Comparison of ENCODE assay signal across 25 cellular contexts in genomic region chr3:29353807-29354206, GRCh38.
A peak's percentile ranks its signal among the peaks of the same experiment; 100 is the strongest.
DNase-seq lines count a peak whose midpoint lies in the region; ATAC-seq, FAIRE-seq and TF ChIP-seq lines count a peak whose summit lies in the region.
"Had no signal": no experiment of that assay in that cellular context is flagged by ENCODE, and none has a peak within 500 bp of the region (broad histone marks: within the 10 kb centered on the region; RNA-seq: fewer than 3 reads in every experiment).

No MANE protein-coding gene starts in this region.

- no peaks in the 10 kb centered on the region for H3K4me1 ChIP-seq in pancreas
- peaks cover 20 to 25% of the 10 kb centered on the region in 2 donors for H3K4me1 ChIP-seq in gastrocnemius medialis
- H3K4me1 ChIP-seq in ascending aorta = peaks cover 0 to 16% of the 10 kb centered on the region in 2 donors
- H3K4me1 ChIP-seq: BLaER1 treated with 17β-estradiol and CSF1 and Interleukin-3, amounts not matched to agents 10 nM and 100 nM had no signal

- no peaks in the 10 kb centered on the region for H3K36me3 ChIP-seq in pancreas
- H3K36me3 ChIP-seq in gastrocnemius medialis = no peaks in the 10 kb centered on the region
- H3K36me3 ChIP-seq in ascending aorta = no peaks in the 10 kb centered on the region
- H3K36me3 ChIP-seq: BLaER1 treated with 17β-estradiol and CSF1 and Interleukin-3, amounts not matched to agents 10 nM and 100 nM; ovary; tibial artery had no signal

- H3K9me3 Mint-ChIP-seq in activated naive CD8-positive, alpha-beta T cell treated with anti-CD3 and anti-CD28 coated beads, Interleukin-2, amount 10 ng/mL, durations not matched to agents 7 days and 5 days = peaks cover 2% of the 10 kb centered on the region
- no peaks in the 10 kb centered on the region for H3K9me3 Mint-ChIP-seq in activated naive CD8-positive, alpha-beta T cell treated with anti-CD3 and anti-CD28 coated beads, Interleukin-2, amount 50 U/mL, for 24 hours
- H3K9me3 Mint-ChIP-seq: activated naive CD4-positive, alpha-beta T cell treated with anti-CD3 and anti-CD28 coated beads for 36 hours; activated T-cell treated with anti-CD3 and anti-CD28 coated beads, Interleukin-2, amount 50 U/mL, for 72 hours; T-helper 1 cell treated with Interleukin-12 subunit alpha and Interleukin-12 subunit beta and Interleukin-4 antibody, amounts not matched to agents 30 μg/mL and 1 μg/mL, for 36 hours had no signal

- intact Hi-C loops in pancreas (cut with DNase I) (no loop called here), gastrocnemius medialis (cut with DNase I; ENCODE audit: low total_unique reads) (no loop called here), ascending aorta (cut with DNase I) (no loop called here)

- in situ Hi-C loops in gastrocnemius medialis (cut with MboI; ENCODE audit: low sequenced_read_pairs in 4 of 4) = no loop called here

- DNase-seq in activated naive CD8-positive, alpha-beta T cell treated with anti-CD3 and anti-CD28 coated beads, Interleukin-2, amount 10 ng/mL, durations not matched to agents 7 days and 5 days = no peak
- DNase-seq in activated naive CD8-positive, alpha-beta T cell treated with anti-CD3 and anti-CD28 coated beads, Interleukin-2, amount 50 U/mL, for 24 hours = no peak
- DNase-seq in choroid plexus epithelial cell (ENCODE audit: low read depth) = peak; percentile 37
- DNase-seq in pancreas = no peak
- DNase-seq in gastrocnemius medialis = no peak
- no peak for DNase-seq in ascending aorta (ENCODE audit: low spot score in 2 of 2)
- DNase-seq in GM20000 (ENCODE audit: low spot score) = no peak
- DNase-seq: activated naive CD4-positive, alpha-beta T cell treated with anti-CD3 and anti-CD28 coated beads for 36 hours; activated T-cell treated with anti-CD3 and anti-CD28 coated beads, Interleukin-2, amount 50 U/mL, for 72 hours; cerebellar nuclear complex; effector CD4-positive, alpha-beta T cell; islet precursor cell; NCI-H1417; NCI-H2107; NCI-H510A; ovary; right cardiac atrium; stimulated activated CD4-positive, alpha-beta T cell treated with anti-CD3 and anti-CD28 coated beads, Interleukin-4, amount 100 ng/mL, for 4 hours; stimulated activated naive CD8-positive, alpha-beta T cell treated with anti-CD3 and anti-CD28 coated beads, Interleukin-15, Interleukin-2, amounts not matched to agents 100 U/mL and 50 U/mL, for 24 hours; tibial artery had no signal

- no peak for ATAC-seq in activated naive CD8-positive, alpha-beta T cell treated with anti-CD3 and anti-CD28 coated beads, Interleukin-2, amount 10 ng/mL, durations not matched to agents 7 days and 5 days (ENCODE audit: low read depth)
- ATAC-seq in activated naive CD8-positive, alpha-beta T cell treated with anti-CD3 and anti-CD28 coated beads, Interleukin-2, amount 50 U/mL, for 24 hours = no peak
- ATAC-seq in HG02623 (IDR thresholded peaks at IDR 0.05; ENCODE audit: unreplicated experiment) = peak; percentile 56
- ATAC-seq in pancreas = no peak
- ATAC-seq in gastrocnemius medialis = no peak
- ATAC-seq: activated T-cell treated with anti-CD3 and anti-CD28 coated beads, Interleukin-2, amount 50 U/mL, for 72 hours; HepG2; Panc1; right cardiac atrium; stimulated activated naive CD8-positive, alpha-beta T cell treated with anti-CD3 and anti-CD28 coated beads, Interleukin-15, Interleukin-2, amounts not matched to agents 100 U/mL and 50 U/mL, for 24 hours had no signal

- H3K27ac Mint-ChIP-seq in activated naive CD8-positive, alpha-beta T cell treated with anti-CD3 and anti-CD28 coated beads, Interleukin-2, amount 10 ng/mL, durations not matched to agents 7 days and 5 days = no peak overlapping the region
- H3K27ac Mint-ChIP-seq in activated naive CD8-positive, alpha-beta T cell treated with anti-CD3 and anti-CD28 coated beads, Interleukin-2, amount 50 U/mL, for 24 hours = no peak overlapping the region
- H3K27ac Mint-ChIP-seq: activated naive CD4-positive, alpha-beta T cell treated with anti-CD3 and anti-CD28 coated beads for 36 hours; activated T-cell treated with anti-CD3 and anti-CD28 coated beads, Interleukin-2, amount 50 U/mL, for 72 hours; T-helper 1 cell treated with Interleukin-12 subunit alpha and Interleukin-12 subunit beta and Interleukin-4 antibody, amounts not matched to agents 30 μg/mL and 1 μg/mL, for 36 hours had no signal

- H3K36me3 Mint-ChIP-seq in activated naive CD8-positive, alpha-beta T cell treated with anti-CD3 and anti-CD28 coated beads, Interleukin-2, amount 10 ng/mL, durations not matched to agents 7 days and 5 days = no peaks in the 10 kb centered on the region
- H3K36me3 Mint-ChIP-seq in activated naive CD8-positive, alpha-beta T cell treated with anti-CD3 and anti-CD28 coated beads, Interleukin-2, amount 50 U/mL, for 24 hours (ENCODE audit: low read depth) = no peaks in the 10 kb centered on the region

- 29 to 60% methylated on average over 1 of the region's 1 CpG for WGBS in pancreas, 2 donors

- POLR2A ChIA-PET in activated naive CD8-positive, alpha-beta T cell treated with anti-CD3 and anti-CD28 coated beads, Interleukin-2, amount 10 ng/mL, durations not matched to agents 7 days and 5 days (lab: Charles Lee) = no interaction called here

- H3K4me3 ChIP-seq in choroid plexus epithelial cell (ENCODE audit: low read depth, low read length) (no peak overlapping the region), pancreas (no peak overlapping the region), gastrocnemius medialis (no peak overlapping the region), ascending aorta (no peak overlapping the region)
- H3K4me3 ChIP-seq: BLaER1 treated with 17β-estradiol and CSF1 and Interleukin-3, amounts not matched to agents 10 nM and 100 nM; ovary; tibial artery had no signal

- peaks cover 1% of the 10 kb centered on the region for H3K4me1 Mint-ChIP-seq in activated naive CD8-positive, alpha-beta T cell treated with anti-CD3 and anti-CD28 coated beads, Interleukin-2, amount 10 ng/mL, durations not matched to agents 7 days and 5 days
- H3K4me1 Mint-ChIP-seq in activated naive CD8-positive, alpha-beta T cell treated with anti-CD3 and anti-CD28 coated beads, Interleukin-2, amount 50 U/mL, for 24 hours = peaks cover 1% of the 10 kb centered on the region

- no peaks in the 10 kb centered on the region for H3K9me3 ChIP-seq in pancreas
- H3K9me3 ChIP-seq in gastrocnemius medialis = no peaks in the 10 kb centered on the region
- H3K9me3 ChIP-seq in ascending aorta = peaks cover 0 to 3% of the 10 kb centered on the region in 2 donors
- H3K9me3 ChIP-seq: ovary, tibial artery had no signal

- no peak overlapping the region for H3K27ac ChIP-seq in pancreas
- H3K27ac ChIP-seq in gastrocnemius medialis = no peak overlapping the region
- H3K27ac ChIP-seq in ascending aorta = no peak overlapping the region
- H3K27ac ChIP-seq: BLaER1 treated with 17β-estradiol and CSF1 and Interleukin-3, amounts not matched to agents 10 nM and 100 nM; ovary; tibial artery had no signal

- no peak for TF ChIP-seq CTCF in choroid plexus epithelial cell (conservative IDR thresholded peaks at IDR 0.05; ENCODE audit: low read depth, low read length)
- no peak for TF ChIP-seq CTCF in pancreas (IDR thresholded peaks at IDR 0.05)
- no peak for TF ChIP-seq CTCF in gastrocnemius medialis (IDR thresholded peaks at IDR 0.05 in 4 of 5, conservative IDR thresholded peaks at IDR 0.05 in 1 of 5)
- no peak for TF ChIP-seq CTCF in ascending aorta (IDR thresholded peaks at IDR 0.05)
- TF ChIP-seq CTCF in GM20000 (IDR thresholded peaks at IDR 0.05; ENCODE audit: extremely low read depth, missing control alignments) = no peak

- peak; percentile 71 for FAIRE-seq in pancreas (lab: Jason Lieb, UNC)
- FAIRE-seq: HepG2 had no signal

- no peaks in the 10 kb centered on the region for H3K27me3 ChIP-seq in pancreas
- H3K27me3 ChIP-seq in gastrocnemius medialis = no peaks in the 10 kb centered on the region
- H3K27me3 ChIP-seq in ascending aorta = no peaks in the 10 kb centered on the region
- H3K27me3 ChIP-seq: BLaER1 treated with 17β-estradiol and CSF1 and Interleukin-3, amounts not matched to agents 10 nM and 100 nM; ovary; tibial artery had no signal

- H3K27me3 Mint-ChIP-seq in activated naive CD8-positive, alpha-beta T cell treated with anti-CD3 and anti-CD28 coated beads, Interleukin-2, amount 10 ng/mL, durations not matched to agents 7 days and 5 days = peaks cover 2% of the 10 kb centered on the region
- H3K27me3 Mint-ChIP-seq in activated naive CD8-positive, alpha-beta T cell treated with anti-CD3 and anti-CD28 coated beads, Interleukin-2, amount 50 U/mL, for 24 hours = no peaks in the 10 kb centered on the region

- H3K4me3 Mint-ChIP-seq in activated naive CD8-positive, alpha-beta T cell treated with anti-CD3 and anti-CD28 coated beads, Interleukin-2, amount 10 ng/mL, durations not matched to agents 7 days and 5 days = peak overlapping the region; percentile 44
- no peak overlapping the region for H3K4me3 Mint-ChIP-seq in activated naive CD8-positive, alpha-beta T cell treated with anti-CD3 and anti-CD28 coated beads, Interleukin-2, amount 50 U/mL, for 24 hours
- H3K4me3 Mint-ChIP-seq: activated naive CD4-positive, alpha-beta T cell treated with anti-CD3 and anti-CD28 coated beads for 36 hours; activated T-cell treated with anti-CD3 and anti-CD28 coated beads, Interleukin-2, amount 50 U/mL, for 72 hours; T-helper 1 cell treated with Interleukin-12 subunit alpha and Interleukin-12 subunit beta and Interleukin-4 antibody, amounts not matched to agents 30 μg/mL and 1 μg/mL, for 36 hours had no signal

- TF ChIP-seq POLR2A in gastrocnemius medialis (IDR thresholded peaks at IDR 0.05) = no peak
